In the genomic region with DNA sequence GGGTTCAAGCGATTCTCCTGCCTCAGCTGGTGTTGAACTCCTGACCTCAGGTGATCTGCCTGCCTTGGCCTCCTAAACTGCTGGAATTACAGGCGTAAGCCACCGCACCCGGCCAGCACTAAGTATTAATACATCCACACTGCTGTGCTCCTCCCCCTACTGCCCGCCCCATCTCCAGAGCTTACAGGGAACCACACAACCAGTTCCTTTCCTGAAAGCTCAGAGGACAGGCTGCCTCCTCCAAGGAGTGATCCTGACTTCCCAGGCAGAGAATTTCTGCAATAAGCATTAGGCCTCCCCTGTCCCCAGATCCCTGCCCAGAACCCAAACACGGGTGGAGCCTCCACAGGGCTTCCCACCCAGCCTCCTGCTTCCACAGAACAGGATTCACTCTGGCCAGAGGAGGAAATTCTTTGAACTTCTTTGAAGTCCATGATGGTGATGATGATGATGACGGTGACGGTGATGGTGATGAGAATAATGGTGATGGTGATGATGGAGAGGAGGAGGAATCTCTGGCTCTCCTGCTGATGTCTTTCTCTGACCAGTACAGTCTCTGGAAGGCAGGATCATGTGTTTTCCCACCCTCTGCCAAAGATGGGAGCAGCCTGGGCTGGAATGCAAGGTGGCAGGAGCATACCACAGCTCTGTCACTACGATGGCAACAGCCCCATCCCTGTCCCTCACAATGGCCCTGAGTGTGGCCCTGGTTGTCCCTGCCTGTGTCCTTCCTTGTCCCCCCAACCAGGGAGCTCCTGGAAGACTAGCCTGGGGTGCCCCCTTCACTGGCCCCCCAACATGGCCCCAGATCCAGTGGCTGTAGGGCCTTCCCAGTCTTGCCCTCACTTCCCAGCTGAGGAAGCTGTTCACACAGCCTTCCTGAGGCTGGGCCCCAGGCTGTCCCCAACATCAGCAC, we compare ENCODE assay signal across 1 cellular context.
TF ChIP-seq lines count a peak whose summit lies in the region.

No MANE protein-coding gene starts in this region.

TF ChIP-seq in HepG2, 621 proteins besides CTCF, POLR2A, EP300 and RAD21 (continued from another document):
- TF ChIP-seq, protein P1, sequence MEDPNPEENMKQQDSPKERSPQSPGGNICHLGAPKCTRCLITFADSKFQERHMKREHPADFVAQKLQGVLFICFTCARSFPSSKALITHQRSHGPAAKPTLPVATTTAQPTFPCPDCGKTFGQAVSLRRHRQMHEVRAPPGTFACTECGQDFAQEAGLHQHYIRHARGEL (CRISPR knock-in tag; IDR thresholded peaks at IDR 0.05): 0 out of 2 replicates have a peak, but pooled peaks have one; percentile 39
- TF ChIP-seq, protein P2, sequence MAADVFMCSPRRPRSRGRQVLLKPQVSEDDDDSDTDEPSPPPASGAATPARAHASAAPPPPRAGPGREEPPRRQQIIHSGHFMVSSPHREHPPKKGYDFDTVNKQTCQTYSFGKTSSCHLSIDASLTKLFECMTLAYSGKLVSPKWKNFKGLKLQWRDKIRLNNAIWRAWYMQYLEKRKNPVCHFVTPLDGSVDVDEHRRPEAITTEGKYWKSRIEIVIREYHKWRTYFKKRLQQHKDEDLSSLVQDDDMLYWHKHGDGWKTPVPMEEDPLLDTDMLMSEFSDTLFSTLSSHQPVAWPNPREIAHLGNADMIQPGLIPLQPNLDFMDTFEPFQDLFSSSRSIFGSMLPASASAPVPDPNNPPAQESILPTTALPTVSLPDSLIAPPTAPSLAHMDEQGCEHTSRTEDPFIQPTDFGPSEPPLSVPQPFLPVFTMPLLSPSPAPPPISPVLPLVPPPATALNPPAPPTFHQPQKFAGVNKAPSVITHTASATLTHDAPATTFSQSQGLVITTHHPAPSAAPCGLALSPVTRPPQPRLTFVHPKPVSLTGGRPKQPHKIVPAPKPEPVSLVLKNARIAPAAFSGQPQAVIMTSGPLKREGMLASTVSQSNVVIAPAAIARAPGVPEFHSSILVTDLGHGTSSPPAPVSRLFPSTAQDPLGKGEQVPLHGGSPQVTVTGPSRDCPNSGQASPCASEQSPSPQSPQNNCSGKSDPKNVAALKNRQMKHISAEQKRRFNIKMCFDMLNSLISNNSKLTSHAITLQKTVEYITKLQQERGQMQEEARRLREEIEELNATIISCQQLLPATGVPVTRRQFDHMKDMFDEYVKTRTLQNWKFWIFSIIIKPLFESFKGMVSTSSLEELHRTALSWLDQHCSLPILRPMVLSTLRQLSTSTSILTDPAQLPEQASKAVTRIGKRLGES (CRISPR knock-in tag; IDR thresholded peaks at IDR 0.05; ENCODE audit: borderline replicate concordance): no peak
- TF ChIP-seq CREB1 (IDR thresholded peaks at IDR 0.05) (peak; percentile 71), CREB1 (CRISPR knock-in tag; IDR thresholded peaks at IDR 0.05) (no peak), SIX4 (CRISPR knock-in tag; IDR thresholded peaks at IDR 0.05) (no peak), TARDBP (CRISPR knock-in tag; IDR thresholded peaks at IDR 0.05) (no peak), POLR2AphosphoS2 (IDR thresholded peaks at IDR 0.05; ENCODE audit: low read depth, low read length) (no peak)
- TF ChIP-seq, protein P3, sequence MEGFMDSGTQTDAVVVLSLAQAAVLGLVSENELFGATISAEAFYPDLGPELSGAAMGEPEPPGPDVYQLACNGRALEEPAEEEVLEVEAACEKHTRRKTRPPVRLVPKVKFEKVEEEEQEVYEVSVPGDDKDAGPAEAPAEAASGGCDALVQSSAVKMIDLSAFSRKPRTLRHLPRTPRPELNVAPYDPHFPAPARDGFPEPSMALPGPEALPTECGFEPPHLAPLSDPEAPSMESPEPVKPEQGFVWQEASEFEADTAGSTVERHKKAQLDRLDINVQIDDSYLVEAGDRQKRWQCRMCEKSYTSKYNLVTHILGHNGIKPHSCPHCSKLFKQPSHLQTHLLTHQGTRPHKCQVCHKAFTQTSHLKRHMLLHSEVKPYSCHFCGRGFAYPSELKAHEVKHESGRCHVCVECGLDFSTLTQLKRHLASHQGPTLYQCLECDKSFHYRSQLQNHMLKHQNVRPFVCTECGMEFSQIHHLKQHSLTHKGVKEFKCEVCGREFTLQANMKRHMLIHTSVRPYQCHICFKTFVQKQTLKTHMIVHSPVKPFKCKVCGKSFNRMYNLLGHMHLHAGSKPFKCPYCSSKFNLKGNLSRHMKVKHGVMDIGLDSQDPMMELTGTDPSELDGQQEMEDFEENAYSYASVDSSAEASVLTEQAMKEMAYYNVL (CRISPR knock-in tag; IDR thresholded peaks at IDR 0.05; ENCODE audit: borderline replicate concordance): 0 out of 2 replicates have a peak, but pooled peaks have one; percentile 11
